Comparison of ENCODE assay signal across 8 cellular contexts in genomic region chr13:102400619-102401125, GRCh38. TPM values are rescaled to one million over a fixed set of nuclear protein-coding genes. Genes with fewer than 3 reads are reported as not detected.
DNase-seq lines count a peak whose midpoint lies in the region; ATAC-seq and TF ChIP-seq lines count a peak whose summit lies in the region.

No MANE protein-coding gene starts in this region.

- intact Hi-C loops in OCI-LY7 (cut with micrococcal nuclease; ENCODE audit: unreplicated experiment) = no loop called here

- no peak overlapping the region for H3K27ac ChIP-seq in effector memory CD4-positive, alpha-beta T cell (ENCODE audit: insufficient read depth, low read length, poor library complexity, severe bottlenecking)
- no peak overlapping the region for H3K27ac ChIP-seq in muscle layer of duodenum (ENCODE audit: low read length)
- H3K27ac ChIP-seq in OCI-LY7 (ENCODE audit: low read depth, low read length, poor library complexity, severe bottlenecking) = no peak overlapping the region

- no peaks in the 10 kb centered on the region for H3K36me3 ChIP-seq in effector memory CD4-positive, alpha-beta T cell (ENCODE audit: control insufficient read depth, insufficient read depth, low read length)
- H3K36me3 ChIP-seq in muscle layer of duodenum (ENCODE audit: control insufficient read depth in 1 of 2, insufficient read depth in 2 of 2, low read length in 2 of 2) (no peaks in the 10 kb centered on the region), OCI-LY7 (ENCODE audit: insufficient read depth, low read length) (no peaks in the 10 kb centered on the region)

- POLR2A ChIA-PET in OCI-LY7 (lab: Charles Lee) = no interaction called here

- no peaks in the 10 kb centered on the region for H4K20me1 ChIP-seq in OCI-LY7 (ENCODE audit: insufficient read depth, low read length)

- H3K4me2 ChIP-seq in OCI-LY7 (ENCODE audit: low read length) = no peak overlapping the region

- H3K9me2 ChIP-seq in OCI-LY7 (ENCODE audit: insufficient read depth, low read length) = no peaks in the 10 kb centered on the region

- H3K4me1 ChIP-seq in effector memory CD4-positive, alpha-beta T cell (ENCODE audit: control insufficient read depth, insufficient read depth, low read length, poor library complexity, severe bottlenecking) = peaks cover 28% of the 10 kb centered on the region
- H3K4me1 ChIP-seq in muscle layer of duodenum (ENCODE audit: control insufficient read depth in 1 of 2, insufficient read depth in 2 of 2, low read length in 2 of 2) = peaks cover 3 to 18% of the 10 kb centered on the region in 2 donors
- H3K4me1 ChIP-seq in OCI-LY7 (ENCODE audit: insufficient read depth, low read length, poor library complexity, severe bottlenecking) = no peaks in the 10 kb centered on the region

- CTCF ChIA-PET in OCI-LY7 (lab: Charles Lee; ENCODE audit: unreplicated experiment) = no interaction called here

- peak overlapping the region; percentile 54 for H3K4me3 ChIP-seq in effector memory CD4-positive, alpha-beta T cell (ENCODE audit: insufficient read depth, low read depth, low read length, poor library complexity, severe bottlenecking)
- peak overlapping the region; percentile 72 to 88 for H3K4me3 ChIP-seq in muscle layer of duodenum (ENCODE audit: low read depth in 1 of 2, low read length in 2 of 2)
- no peak overlapping the region for H3K4me3 ChIP-seq in OCI-LY7 (ENCODE audit: low read depth, low read length, poor library complexity, severe bottlenecking)

- H3K79me2 ChIP-seq in OCI-LY7 (ENCODE audit: insufficient read depth, low read depth, low read length) = no peaks in the 10 kb centered on the region

- BruUV-seq in OCI-LY7 (replicated peaks; lab: Mats Ljungman, UMichigan) = no TSS peak

- H3K9me3 ChIP-seq in effector memory CD4-positive, alpha-beta T cell (ENCODE audit: control insufficient read depth, low read length) = no peaks in the 10 kb centered on the region
- H3K9me3 ChIP-seq in muscle layer of duodenum (ENCODE audit: control insufficient read depth in 1 of 2, low read length in 2 of 2) = no peaks in the 10 kb centered on the region
- H3K9me3 ChIP-seq in OCI-LY7 (ENCODE audit: low read length) = no peaks in the 10 kb centered on the region

- ATAC-seq in GM18907 (IDR thresholded peaks at IDR 0.05; ENCODE audit: unreplicated experiment) = no peak

- DNase-seq in DMS79 (lab: John Stamatoyannopoulos, UW) (peak; percentile 27), NCI-H774 (lab: John Stamatoyannopoulos, UW) (peak; percentile 24), T-helper 9 cell (no peak), NOMO-1 treated with DMSO at 0.1 percent for 48 hours (lab: John Stamatoyannopoulos, UW; ENCODE audit: unreplicated experiment) (no peak), OCI-LY7 (ENCODE audit: low spot score) (no peak)
- no peak for DNase-seq in effector memory CD4-positive, alpha-beta T cell

- no peak for TF ChIP-seq CTCF in OCI-LY7 (conservative IDR thresholded peaks at IDR 0.05; ENCODE audit: low read length)

- no peak overlapping the region for H2AFZ ChIP-seq in OCI-LY7 (ENCODE audit: low read length)

- peaks cover 31% of the 10 kb centered on the region for H3K27me3 ChIP-seq in effector memory CD4-positive, alpha-beta T cell (replicated peaks; ENCODE audit: control insufficient read depth, insufficient read depth, low read length, poor library complexity, severe bottlenecking)
- peaks cover 4% of the 10 kb centered on the region for H3K27me3 ChIP-seq in muscle layer of duodenum (ENCODE audit: low read depth, low read length)

RNA-seq across cellular contexts. Expression of gene FGF14, which starts 1.2 kb away (rescaled TPM):
- not detected in 2 replicates for total RNA-seq in OCI-LY7 (2014; rRNA removed; shearing (Covaris generic))
- total RNA-seq in OCI-LY7 (2022) = not detected in 2 replicates

Comparison
In these comparisons a context has a peak if more than half of its experiments do, and no peak if none do; other contexts are left out.
1. DNase-seq: peak in DMS79 (single experiment) and NCI-H774 (single experiment); none in effector memory CD4-positive, alpha-beta T cell (0 of 3), T-helper 9 cell (single experiment), NOMO-1 treated with DMSO at 0.1 percent for 48 hours (single experiment) and OCI-LY7 (single experiment).